11 cellular contexts compared by ENCODE assay signal in genomic region chr1:202207292-202207691, GRCh38. TPM values are rescaled to one million over a fixed set of nuclear protein-coding genes. Genes with fewer than 3 reads are reported as not detected.
DNase-seq lines count a peak whose midpoint lies in the region; ATAC-seq, FAIRE-seq and TF ChIP-seq lines count a peak whose summit lies in the region.
"Had no signal": no experiment of that assay in that cellular context is flagged by ENCODE, and none has a peak within 500 bp of the region (broad histone marks: within the 10 kb centered on the region; RNA-seq: fewer than 3 reads in every experiment).

No MANE protein-coding gene starts in this region.

- H4K20me1 ChIP-seq in SK-N-SH (ENCODE audit: insufficient read depth) = no peaks in the 10 kb centered on the region

- H3K27ac ChIP-seq in left ventricle myocardium inferior (replicated peaks) (no peak overlapping the region), SK-N-SH (ENCODE audit: low read depth in 2 of 2, low read length in 1 of 2) (no peak overlapping the region)

- DNase-seq in left ventricle myocardium superior = no peak
- no peak for DNase-seq in left ventricle myocardium inferior
- DNase-seq in SK-N-SH = peak; percentile 89
- peak; percentile 60 to 84 for DNase-seq in foreskin fibroblast
- peak; percentile 54 for DNase-seq in urothelium cell line (ENCODE audit: low spot score)
- DNase-seq in G401 (ENCODE audit: low spot score) = no peak
- no peak for DNase-seq in activated CD8-positive, alpha-beta memory T cell treated with anti-CD3 and anti-CD28 coated beads for 24 hours
- DNase-seq: CD4-positive, alpha-beta memory T cell; naive B cell had no signal

- peak; percentile 48 for TF ChIP-seq RAD21 in SK-N-SH (IDR thresholded peaks at IDR 0.05; ENCODE audit: low read length)

- TF ChIP-seq CTCF in left ventricle myocardium inferior (IDR thresholded peaks at IDR 0.05; ENCODE audit: borderline replicate concordance) = no peak
- TF ChIP-seq CTCF in SK-N-SH (IDR thresholded peaks at IDR 0.05) = peak; percentile 55
- TF ChIP-seq CTCF in foreskin fibroblast (IDR thresholded peaks at IDR 0.05; ENCODE audit: low read depth, low read length) = no peak

- 33% methylated on average over 1 of the region's 1 CpG for WGBS in SK-N-SH (ENCODE audit: low lambda C conversion rate)

- peaks cover 49% of the 10 kb centered on the region for H3K27me3 ChIP-seq in left ventricle myocardium inferior (ENCODE audit: low read depth)
- peaks cover 6% of the 10 kb centered on the region; the same call in 1 of the 2 replicates for H3K27me3 ChIP-seq in SK-N-SH (ENCODE audit: insufficient read depth)

- H3K36me3 ChIP-seq in left ventricle myocardium inferior (no peaks in the 10 kb centered on the region), SK-N-SH (replicated peaks in 1 of 2; ENCODE audit: control insufficient read depth in 1 of 2, insufficient read depth in 2 of 2, low read length in 1 of 2) (no peaks in the 10 kb centered on the region)

- POLR2A ChIA-PET in SK-N-SH (lab: Yijun Ruan, JAX) = no interaction called here

- CTCF ChIA-PET in SK-N-SH (lab: Yijun Ruan, JAX) = interaction anchor here (0.7 to 3.0 kb wide), 5 partner anchors 14 to 97 kb away, joined by 3 to 11 read pairs (median 4); partner anchors contain the start of gene LGR6

- no peak overlapping the region for H2AFZ ChIP-seq in SK-N-SH (ENCODE audit: low read depth)

- no peak for TF ChIP-seq EP300 in SK-N-SH (IDR thresholded peaks at IDR 0.05; ENCODE audit: borderline replicate concordance in 1 of 2, low read depth in 1 of 2, low read length in 1 of 2)

- no peaks in the 10 kb centered on the region for H3K9me2 ChIP-seq in SK-N-SH

- H3K9ac ChIP-seq in SK-N-SH = no peak overlapping the region

- intact Hi-C loops in left ventricle myocardium superior (cut with micrococcal nuclease) = no loop called here
- intact Hi-C loops in left ventricle myocardium inferior (cut with micrococcal nuclease) = no loop called here

- peak; percentile 37 for ATAC-seq in left ventricle myocardium superior
- no peak for ATAC-seq in HG03354 (IDR thresholded peaks at IDR 0.05; ENCODE audit: poor library complexity, severe bottlenecking, unreplicated experiment)

- H3K9me3 ChIP-seq in left ventricle myocardium inferior (replicated peaks) = no peaks in the 10 kb centered on the region
- no peaks in the 10 kb centered on the region for H3K9me3 ChIP-seq in SK-N-SH

- H3K4me1 ChIP-seq in left ventricle myocardium inferior (peaks cover 10% of the 10 kb centered on the region), SK-N-SH (ENCODE audit: control insufficient read depth in 1 of 2, insufficient read depth in 2 of 2, low read depth in 1 of 2, low read length in 1 of 2) (peaks cover 0 to 2% of the 10 kb centered on the region in 2 experiments; a peak in 1 of 4 replicates)

- H3K4me3 ChIP-seq in left ventricle myocardium inferior = no peak overlapping the region
- no peak overlapping the region for H3K4me3 ChIP-seq in SK-N-SH (ENCODE audit: low read depth in 2 of 2, low read length in 1 of 2)
- no peak overlapping the region for H3K4me3 ChIP-seq in foreskin fibroblast (ENCODE audit: low read depth in 1 of 2, low read length in 2 of 2)

- H3K4me2 ChIP-seq in SK-N-SH = no peak overlapping the region

- no peaks in the 10 kb centered on the region for H3K79me2 ChIP-seq in SK-N-SH (ENCODE audit: insufficient read depth)

- peaks cover 4% of the 10 kb centered on the region for H3F3A ChIP-seq in SK-N-SH (replicated peaks; ENCODE audit: insufficient read depth)

- no peak for FAIRE-seq in urothelium cell line (lab: Jason Lieb, UNC)
- FAIRE-seq: endometrium had no signal

- in situ Hi-C loops in G401 (cut with HindIII; ENCODE audit: low sequenced_read_pairs) = no loop called here

TF ChIP-seq in SK-N-SH, 30 proteins besides CTCF, POLR2A, EP300 and RAD21:
- no peak for TF ChIP-seq YY1 (IDR thresholded peaks at IDR 0.05; ENCODE audit: low read depth)
- TF ChIP-seq MAX (IDR thresholded peaks at IDR 0.05; ENCODE audit: low read depth) = no peak
- 0 out of 2 replicates have a peak, but pooled peaks have one; percentile 18 for TF ChIP-seq MXI1 (IDR thresholded peaks at IDR 0.05; ENCODE audit: low read depth, low read length)
- TF ChIP-seq RFX5 (IDR thresholded peaks at IDR 0.05; ENCODE audit: low read length) = no peak
- peak; percentile 46; the same call in 1 of the 2 replicates for TF ChIP-seq NFIC (IDR thresholded peaks at IDR 0.05; ENCODE audit: borderline replicate concordance)
- no peak for TF ChIP-seq TEAD4 (IDR thresholded peaks at IDR 0.05; ENCODE audit: borderline replicate concordance, insufficient read depth)
- TF ChIP-seq IRF3 (IDR thresholded peaks at IDR 0.05; ENCODE audit: low read depth, low read length) = no peak
- TF ChIP-seq TCF12 (IDR thresholded peaks at IDR 0.05) = no peak
- no peak for TF ChIP-seq USF2 (IDR thresholded peaks at IDR 0.05; ENCODE audit: borderline replicate concordance, low read depth, low read length)
- TF ChIP-seq REST (IDR thresholded peaks at IDR 0.05; ENCODE audit: low read depth, low read length) = no peak
- no peak for TF ChIP-seq RXRA (IDR thresholded peaks at IDR 0.05; ENCODE audit: borderline replicate concordance, low read depth)

RNA-seq across cellular contexts. Expression of gene LGR6, which starts 13.7 kb away (rescaled TPM):
- total RNA-seq in left ventricle myocardium superior = 2.9 TPM
- 0.60 TPM for total RNA-seq in left ventricle myocardium inferior
- 0.03 TPM in 1 of 2 replicates, not detected in the other for polyA plus RNA-seq in SK-N-SH (2012; rRNA removed)
- 0.03 TPM in 1 of 2 replicates, not detected in the other for polyA plus RNA-seq in SK-N-SH (2012; cell fraction: cytosol; rRNA removed)
- 0.06 TPM in 1 of 2 replicates, not detected in the other for polyA plus RNA-seq in SK-N-SH (2012; cell fraction: nucleus; rRNA removed)
- total RNA-seq in G401 (2014; rRNA removed; shearing (Covaris generic)) = not detected in 2 replicates

RNA-seq across cellular contexts. Expression of gene PTPN7, which starts 46.9 kb away (rescaled TPM):
- 0.92 TPM for total RNA-seq in left ventricle myocardium superior
- total RNA-seq in left ventricle myocardium inferior = 0.44 TPM
- polyA plus RNA-seq in SK-N-SH (2012; rRNA removed) = not detected in 2 replicates
- polyA plus RNA-seq in SK-N-SH (2012; cell fraction: cytosol; rRNA removed) = 0.01 TPM in 1 of 2 replicates, not detected in the other
- not detected in 2 replicates for polyA plus RNA-seq in SK-N-SH (2012; cell fraction: nucleus; rRNA removed)
- total RNA-seq in G401 (2014; rRNA removed; shearing (Covaris generic)) = not detected in 2 replicates

Comparison
In these comparisons a context has a peak if more than half of its experiments do, and no peak if none do; other contexts are left out.
1. DNase-seq: peak in SK-N-SH (single experiment), foreskin fibroblast (2 of 2) and urothelium cell line (single experiment); none in left ventricle myocardium superior (single experiment), left ventricle myocardium inferior (single experiment), G401 (single experiment) and activated CD8-positive, alpha-beta memory T cell treated with anti-CD3 and anti-CD28 coated beads for 24 hours (single experiment).